23 cellular contexts compared by ENCODE assay signal in genomic region chr3:128041378-128041777, GRCh38.
"Had no signal": no experiment of that assay in that cellular context is flagged by ENCODE, and none has a peak within 500 bp of the region (broad histone marks: within the 10 kb centered on the region; RNA-seq: fewer than 3 reads in every experiment).

No MANE protein-coding gene starts in this region.

- ATAC-seq: activated CD4-positive, alpha-beta T cell treated with anti-CD3 and anti-CD28 coated beads for 36 hours; activated CD8-positive, alpha-beta T cell treated with anti-CD3 and anti-CD28 coated beads for 36 hours; activated T-cell treated with anti-CD3 and anti-CD28 coated beads, Interleukin-2, amount 50 U/mL, for 72 hours; K562 had no signal

- H3K4me1 ChIP-seq: Peyer's patch, SJCRH30 had no signal

- H3K4me3 ChIP-seq: K562, Peyer's patch, SJCRH30 had no signal

- DNase-seq: activated CD4-positive, alpha-beta T cell treated with anti-CD3 and anti-CD28 coated beads for 36 hours; activated CD8-positive, alpha-beta memory T cell treated with anti-CD3 and anti-CD28 coated beads, Interleukin-2, amount 50 U/mL, for 4 hours; activated CD8-positive, alpha-beta T cell treated with anti-CD3 and anti-CD28 coated beads for 36 hours; activated gamma-delta T cell treated with Interleukin-2 at 50 U/mL for 16 hours; activated naive CD4-positive, alpha-beta T cell treated with anti-CD3 and anti-CD28 coated beads, Interleukin-2, amount 10 ng/mL, durations not matched to agents 7 days and 5 days; activated naive CD8-positive, alpha-beta T cell treated with anti-CD3 and anti-CD28 coated beads for 36 hours; activated T-cell treated with anti-CD3 and anti-CD28 coated beads, Interleukin-2, amount 50 U/mL, for 72 hours; MM.1S; NCI-H1105; NCI-H1436; NCI-H187 treated with DMSO at 0.1 percent for 48 hours; NCI-H2081 treated with DMSO at 0.1 percent for 48 hours; NCI-H510A; NCI-H526 treated with DMSO at 0.1 percent for 48 hours; NCI-H82; Peyer's patch; Right ventricle myocardium superior; SK-N-SH; T-helper 1 cell; WERI-Rb-1 had no signal

- H3K9me3 ChIP-seq: Peyer's patch, SJCRH30, SK-N-SH had no signal

- H3K27ac ChIP-seq: Peyer's patch, RWPE1, SJCRH30, WERI-Rb-1 had no signal

- H3K36me3 ChIP-seq: Peyer's patch, SJCRH30, WERI-Rb-1 had no signal
